Comparison of ENCODE assay signal across 5 cellular contexts in genomic region chr2:238969857-238970256, GRCh38.
"Had no signal": no experiment of that assay in that cellular context is flagged by ENCODE, and none has a peak within 500 bp of the region (broad histone marks: within the 10 kb centered on the region; RNA-seq: fewer than 3 reads in every experiment).

No MANE protein-coding gene starts in this region.

- H3K27me3 ChIP-seq: adrenal gland, body of pancreas had no signal

- H3K36me3 ChIP-seq: adrenal gland had no signal

- DNase-seq: activated CD4-positive, alpha-beta T cell treated with anti-CD3 and anti-CD28 coated beads for 1 hour had no signal

- H3K9me3 ChIP-seq: adrenal gland, body of pancreas had no signal

- H3K4me1 ChIP-seq: body of pancreas had no signal

- H3K4me3 ChIP-seq: adrenal gland, body of pancreas, dorsolateral prefrontal cortex had no signal

- H3K27ac ChIP-seq: adrenal gland, body of pancreas, dorsolateral prefrontal cortex, VCaP had no signal
